Comparison of ENCODE assay signal across 18 cellular contexts in genomic region chr10:123464428-123465323, GRCh38.
"Had no signal": no experiment of that assay in that cellular context is flagged by ENCODE, and none has a peak within 500 bp of the region (broad histone marks: within the 10 kb centered on the region; RNA-seq: fewer than 3 reads in every experiment).

No MANE protein-coding gene starts in this region.

- FAIRE-seq: islet of Langerhans, urothelium cell line had no signal

- H3K27me3 Mint-ChIP-seq: activated CD4-positive, alpha-beta T cell treated with anti-CD3 and anti-CD28 coated beads for 36 hours; stimulated activated naive CD8-positive, alpha-beta T cell treated with anti-CD3 and anti-CD28 coated beads, Interleukin-15, amount 100 ng/mL, for 72 hours had no signal

- H3K4me1 Mint-ChIP-seq: activated CD4-positive, alpha-beta T cell treated with anti-CD3 and anti-CD28 coated beads for 36 hours; stimulated activated naive CD8-positive, alpha-beta T cell treated with anti-CD3 and anti-CD28 coated beads, Interleukin-15, amount 100 ng/mL, for 72 hours had no signal

- H3K9me3 ChIP-seq: ascending aorta, esophagus squamous epithelium, thoracic aorta had no signal

- H3K4me3 Mint-ChIP-seq: activated CD4-positive, alpha-beta T cell treated with anti-CD3 and anti-CD28 coated beads for 36 hours; activated CD8-positive, alpha-beta T cell treated with anti-CD3 and anti-CD28 coated beads for 36 hours; activated T-cell treated with anti-CD3 and anti-CD28 coated beads, Interleukin-2, amount 50 U/mL, for 72 hours; stimulated activated naive CD8-positive, alpha-beta T cell treated with anti-CD3 and anti-CD28 coated beads, Interleukin-15, amount 100 ng/mL, for 72 hours; T-helper 2 cell treated with Interferon-gamma antibody and Interleukin-4, amounts not matched to agents 5 μg/mL and 100 μg/mL, for 36 hours had no signal

- H3K36me3 ChIP-seq: ascending aorta, cardiac muscle cell, esophagus squamous epithelium, thoracic aorta had no signal

- H3K9me3 Mint-ChIP-seq: activated CD8-positive, alpha-beta T cell treated with anti-CD3 and anti-CD28 coated beads for 36 hours; activated T-cell treated with anti-CD3 and anti-CD28 coated beads, Interleukin-2, amount 50 U/mL, for 72 hours; stimulated activated naive CD8-positive, alpha-beta T cell treated with anti-CD3 and anti-CD28 coated beads, Interleukin-15, amount 100 ng/mL, for 72 hours; T-helper 2 cell treated with Interferon-gamma antibody and Interleukin-4, amounts not matched to agents 5 μg/mL and 100 μg/mL, for 36 hours had no signal

- H3K4me1 ChIP-seq: ascending aorta, esophagus squamous epithelium had no signal

- H3K27ac ChIP-seq: ascending aorta, cardiac muscle cell, esophagus squamous epithelium, thoracic aorta, VCaP had no signal

- H3K27me3 ChIP-seq: ascending aorta, cardiac muscle cell, esophagus squamous epithelium had no signal

- H3K4me3 ChIP-seq: ascending aorta, cardiac muscle cell, esophagus squamous epithelium, thoracic aorta had no signal

- H3K27ac Mint-ChIP-seq: activated CD4-positive, alpha-beta T cell treated with anti-CD3 and anti-CD28 coated beads for 36 hours; activated CD8-positive, alpha-beta T cell treated with anti-CD3 and anti-CD28 coated beads for 36 hours; activated T-cell treated with anti-CD3 and anti-CD28 coated beads, Interleukin-2, amount 50 U/mL, for 72 hours; T-helper 2 cell treated with Interferon-gamma antibody and Interleukin-4, amounts not matched to agents 5 μg/mL and 100 μg/mL, for 36 hours had no signal

- DNase-seq: activated CD4-positive, alpha-beta T cell treated with anti-CD3 and anti-CD28 coated beads for 36 hours; activated CD8-positive, alpha-beta memory T cell treated with anti-CD3 and anti-CD28 coated beads, Interleukin-2, amount 50 U/mL, for 4 hours; activated CD8-positive, alpha-beta T cell treated with anti-CD3 and anti-CD28 coated beads for 36 hours; activated T-cell treated with anti-CD3 and anti-CD28 coated beads, Interleukin-2, amount 50 U/mL, for 72 hours; esophagus squamous epithelium; foreskin fibroblast; head of caudate nucleus; mesenchymal stem cell; stimulated activated CD4-positive, alpha-beta T cell treated with anti-CD3 and anti-CD28 coated beads, Interleukin-15, amount 100 ng/mL, for 24 hours; stimulated activated CD4-positive, alpha-beta T cell treated with anti-CD3 and anti-CD28 coated beads, Interleukin-4, amount 100 ng/mL, for 24 hours; stimulated activated naive CD8-positive, alpha-beta T cell treated with anti-CD3 and anti-CD28 coated beads, Interleukin-15, amount 100 ng/mL, for 72 hours had no signal
